8 cellular contexts compared by ENCODE assay signal in the genomic region with DNA sequence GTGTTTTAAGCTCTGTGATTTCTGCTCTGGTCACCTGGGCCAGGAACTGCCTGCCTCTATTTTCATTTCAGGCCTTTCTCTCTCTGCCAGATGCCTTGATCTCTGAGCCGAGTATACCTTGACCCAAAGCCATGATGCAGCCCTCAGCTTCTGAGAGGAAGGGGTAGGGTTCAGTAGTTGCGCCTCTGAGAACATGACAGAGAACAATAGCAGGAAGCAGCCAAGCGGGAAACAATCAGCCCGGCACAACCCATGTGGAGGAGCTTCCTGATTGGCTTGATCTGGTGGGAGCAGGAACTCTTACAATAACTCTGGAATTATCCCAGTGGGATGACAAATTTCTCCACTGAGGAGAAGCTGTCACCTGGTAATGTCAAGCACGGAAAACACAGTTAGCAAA.
A peak's percentile ranks its signal among the peaks of the same experiment; 100 is the strongest.
DNase-seq lines count a peak whose midpoint lies in the region; ATAC-seq and TF ChIP-seq lines count a peak whose summit lies in the region.

No MANE protein-coding gene starts in this region.

- H3K27ac Mint-ChIP-seq in CD14-positive monocyte = no peak overlapping the region

- H2AFZ ChIP-seq in OCI-LY3 (ENCODE audit: low read depth, low read length) = peak overlapping the region; percentile 57

- H3K79me2 ChIP-seq in OCI-LY3 (ENCODE audit: low read length) = no peaks in the 10 kb centered on the region

- WGBS in lung, 2 donors = 57 to 58% methylated on average over 5 of the region's 5 CpGs

- intact Hi-C loops in CD14-positive monocyte (cut with micrococcal nuclease) = loop anchor here in 1 of 2 donors (5.0 kb wide), 1 partner anchor 245 kb away; no protein-coding TSS in a partner anchor

- peaks cover 7% of the 10 kb centered on the region for H3K4me1 Mint-ChIP-seq in CD14-positive monocyte

- peak overlapping the region; percentile 54 for H3K4me2 ChIP-seq in OCI-LY3 (ENCODE audit: low read length)

- peaks cover 0 to 1% (median 0%) of the 10 kb centered on the region in 3 donors for H3K27me3 Mint-ChIP-seq in CD14-positive monocyte (ENCODE audit: low read depth in 3 of 3)

- in situ Hi-C loops in GM13977 (cut with MboI; ENCODE audit: low pct_unique_long_range_greater_than_20kb, low sequenced_read_pairs, unreplicated experiment) = loop anchor here (10.0 kb wide), 1 partner anchor 67 kb away; no protein-coding TSS in a partner anchor

- H4K20me1 ChIP-seq in OCI-LY3 (ENCODE audit: insufficient read depth, low read length) = no peaks in the 10 kb centered on the region

- H3K36me3 ChIP-seq in OCI-LY3 (replicated peaks; ENCODE audit: low read depth, low read length) (no peaks in the 10 kb centered on the region), lung (ENCODE audit: control insufficient read depth in 2 of 2, insufficient read depth in 2 of 2, low read length in 2 of 2) (no peaks in the 10 kb centered on the region)

- H3K27ac ChIP-seq in OCI-LY3 (ENCODE audit: low read length) (peak overlapping the region; percentile 13; the same call in 1 of the 2 replicates), lung (ENCODE audit: low read depth in 1 of 2, low read length in 1 of 2) (peak overlapping the region; percentile 39 to 83)

- peak overlapping the region; percentile 16; the same call in 1 of the 2 replicates for H3K4me3 ChIP-seq in OCI-LY3 (ENCODE audit: low read length)
- H3K4me3 ChIP-seq in lung = no peak overlapping the region

- ATAC-seq in GM21825 (IDR thresholded peaks at IDR 0.05; ENCODE audit: unreplicated experiment) = peak; percentile 79
- no peak for ATAC-seq in lung (ENCODE audit: insufficient read depth, low FRiP score)

- H3K9ac ChIP-seq in OCI-LY3 (ENCODE audit: low read length) = peak overlapping the region; percentile 9; the same call in 1 of the 2 replicates

- H3K27me3 ChIP-seq in OCI-LY3 (ENCODE audit: low read depth, low read length) = no peaks in the 10 kb centered on the region
- no peaks in the 10 kb centered on the region for H3K27me3 ChIP-seq in lung (ENCODE audit: control insufficient read depth, insufficient read depth)

- peak; percentile 38 for DNase-seq in GM13977 (ENCODE audit: low spot score)
- DNase-seq in lung (ENCODE audit: low spot score) = no peak
- DNase-seq in SHP77 treated with DMSO at 0.1 percent for 48 hours (lab: John Stamatoyannopoulos, UW) = no peak
- DNase-seq in stimulated activated CD4-positive, alpha-beta T cell treated with anti-CD3 and anti-CD28 coated beads, Interleukin-15, amount 100 ng/mL, for 24 hours = no peak
- no peak for DNase-seq in CD14-positive monocyte (ENCODE audit: low spot score)
- DNase-seq in NCI-H526 treated with DMSO at 0.1 percent for 48 hours (lab: John Stamatoyannopoulos, UW) = no peak

- H3K4me3 Mint-ChIP-seq in CD14-positive monocyte = no peak overlapping the region

- H3K9me3 ChIP-seq in OCI-LY3 (ENCODE audit: insufficient read depth, low read length) = no peaks in the 10 kb centered on the region
- H3K9me3 ChIP-seq in lung (ENCODE audit: control insufficient read depth in 2 of 2, insufficient read depth in 1 of 2, low read length in 1 of 2) = no peaks in the 10 kb centered on the region

- H3K4me1 ChIP-seq in OCI-LY3 (ENCODE audit: low read length) (peaks cover 43% of the 10 kb centered on the region), lung (ENCODE audit: control insufficient read depth in 2 of 2, insufficient read depth in 2 of 2, low read length in 2 of 2) (peaks cover 11 to 22% of the 10 kb centered on the region in 2 donors)

- no peaks in the 10 kb centered on the region for H3K9me3 Mint-ChIP-seq in CD14-positive monocyte

- no peak for TF ChIP-seq CTCF in GM13977 (IDR thresholded peaks at IDR 0.05; ENCODE audit: extremely low read depth, insufficient read depth, missing control alignments)
- no peak for TF ChIP-seq CTCF in OCI-LY3 (IDR thresholded peaks at IDR 0.05; ENCODE audit: low read depth, low read length)
- TF ChIP-seq CTCF in lung (IDR thresholded peaks at IDR 0.05; ENCODE audit: control extremely low read depth, extremely low read depth) = no peak
- TF ChIP-seq CTCF in CD14-positive monocyte (IDR thresholded peaks at IDR 0.05) = no peak

- H3K36me3 Mint-ChIP-seq in CD14-positive monocyte = no peaks in the 10 kb centered on the region
